Comparison of ENCODE assay signal across 14 cellular contexts in the genomic region with DNA sequence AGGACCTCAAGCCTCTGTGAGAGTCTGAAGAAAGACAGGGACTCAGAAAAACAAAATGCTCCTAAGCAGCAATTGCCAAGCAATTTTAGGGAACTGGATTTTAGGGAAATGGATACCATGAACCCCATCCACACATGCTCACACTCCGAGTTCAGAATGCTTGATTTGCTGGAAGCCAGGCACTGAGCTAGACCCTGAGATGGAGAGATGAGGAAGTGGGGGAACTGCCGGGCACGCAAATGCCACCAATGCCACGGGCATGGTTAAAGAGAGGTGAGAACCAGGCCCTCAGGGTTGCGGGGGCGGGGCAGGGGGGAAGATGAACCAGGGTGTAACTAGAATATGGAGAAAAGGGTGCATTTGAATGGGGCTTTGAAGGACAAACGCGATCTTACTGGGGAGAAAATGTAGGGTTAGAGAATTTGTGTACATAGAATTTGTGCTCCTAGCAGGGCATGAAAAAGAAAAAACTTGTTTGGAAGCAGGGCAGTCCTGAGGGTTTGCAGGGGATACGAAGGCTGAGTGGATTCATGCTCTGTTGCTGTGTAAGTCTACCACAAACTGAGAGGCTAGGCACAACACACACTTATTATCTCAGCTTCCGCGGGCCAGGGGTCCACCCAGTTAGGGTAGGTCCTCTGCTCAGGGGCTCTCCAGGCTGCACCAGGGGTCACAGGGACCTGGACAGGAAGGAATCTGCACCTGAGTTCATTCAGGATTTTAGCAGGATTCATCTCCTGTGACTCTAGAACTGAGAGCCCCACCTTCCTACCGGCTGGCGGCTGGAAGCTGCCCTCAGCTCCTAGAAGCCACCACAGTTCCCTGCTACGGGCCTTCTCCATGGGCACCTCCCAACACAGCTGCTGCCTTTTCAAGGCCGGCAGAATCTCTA.
DNase-seq lines count a peak whose midpoint lies in the region; ATAC-seq and TF ChIP-seq lines count a peak whose summit lies in the region.
"Had no signal": no experiment of that assay in that cellular context is flagged by ENCODE, and none has a peak within 500 bp of the region (broad histone marks: within the 10 kb centered on the region; RNA-seq: fewer than 3 reads in every experiment).

No MANE protein-coding gene starts in this region.

- H3K79me2 ChIP-seq in GM23338 (replicated peaks; ENCODE audit: insufficient read depth) (no peaks in the 10 kb centered on the region), parathyroid adenoma (no peaks in the 10 kb centered on the region)

- no peaks in the 10 kb centered on the region for H3K36me3 ChIP-seq in GM23338 (ENCODE audit: insufficient read depth)
- H3K36me3 ChIP-seq in parathyroid adenoma (ENCODE audit: control insufficient read depth, insufficient read depth, low read length): no peaks in the 10 kb centered on the region
- no peaks in the 10 kb centered on the region for H3K36me3 ChIP-seq in Caco-2 (ENCODE audit: control insufficient read depth, insufficient read depth, low read length)
- H3K36me3 ChIP-seq: BE2C had no signal

- peaks cover 19% of the 10 kb centered on the region; the same call in 1 of the 2 replicates for H3K4me1 ChIP-seq in GM23338 (ENCODE audit: insufficient read depth)
- H3K4me1 ChIP-seq in parathyroid adenoma: peaks cover 13% of the 10 kb centered on the region
- peaks cover 23% of the 10 kb centered on the region for H3K4me1 ChIP-seq in Caco-2

- no peaks in the 10 kb centered on the region for H3K27me3 ChIP-seq in GM23338 (ENCODE audit: insufficient read depth)
- H3K27me3 ChIP-seq in parathyroid adenoma (ENCODE audit: control insufficient read depth, insufficient read depth, low read length): no peaks in the 10 kb centered on the region
- H3K27me3 ChIP-seq in Caco-2 (replicated peaks; ENCODE audit: control insufficient read depth, insufficient read depth, low read length): no peaks in the 10 kb centered on the region
- H3K27me3 ChIP-seq: BE2C had no signal

- H3K36me3 Mint-ChIP-seq in CD14-positive monocyte: no peaks in the 10 kb centered on the region
- no peaks in the 10 kb centered on the region; the same call in 2 of the 3 replicates for H3K36me3 Mint-ChIP-seq in GM23338 (ENCODE audit: low read depth)
- no peaks in the 10 kb centered on the region for H3K36me3 Mint-ChIP-seq in dendritic cell treated with granulocyte-macrophage colony-stimulating factor and Interleukin-4, amounts not matched to agents 40 ng/mL and 50 ng/mL, for 4 days (ENCODE audit: low read depth)
- no peaks in the 10 kb centered on the region for H3K36me3 Mint-ChIP-seq in Caco-2 (ENCODE audit: insufficient read depth, unreplicated experiment)

- H3K27me3 Mint-ChIP-seq in CD14-positive monocyte (ENCODE audit: low read depth in 3 of 3): peaks cover 2 to 10% (median 3%) of the 10 kb centered on the region in 3 donors
- H3K27me3 Mint-ChIP-seq in GM23338 (ENCODE audit: insufficient read depth, low read depth, poor library complexity): peaks cover 4% of the 10 kb centered on the region
- peaks cover 35% of the 10 kb centered on the region for H3K27me3 Mint-ChIP-seq in dendritic cell treated with granulocyte-macrophage colony-stimulating factor and Interleukin-4, amounts not matched to agents 40 ng/mL and 50 ng/mL, for 4 days
- H3K27me3 Mint-ChIP-seq in Caco-2 (ENCODE audit: insufficient read depth, unreplicated experiment): no peaks in the 10 kb centered on the region

- no peak overlapping the region for H3K9ac ChIP-seq in parathyroid adenoma
- H3K9ac ChIP-seq: GM23248 had no signal

- H3K27ac ChIP-seq in GM23338 (ENCODE audit: low read depth): no peak overlapping the region
- no peak overlapping the region for H3K27ac ChIP-seq in parathyroid adenoma
- H3K27ac ChIP-seq: GM23248 had no signal

- BruUV-seq in Caco-2 (replicated peaks; lab: Mats Ljungman, UMichigan): no TSS peak

- H3K9me3 Mint-ChIP-seq in CD14-positive monocyte (peaks cover 0 to 4% (median 0%) of the 10 kb centered on the region in 7 donors), GM23338 (no peaks in the 10 kb centered on the region; the same call in 2 of the 3 replicates), Caco-2 (ENCODE audit: unreplicated experiment) (no peaks in the 10 kb centered on the region)
- no peaks in the 10 kb centered on the region for H3K9me3 Mint-ChIP-seq in dendritic cell treated with granulocyte-macrophage colony-stimulating factor and Interleukin-4, amounts not matched to agents 40 ng/mL and 50 ng/mL, for 4 days

- H3K4me3 ChIP-seq in GM23338 (no peak overlapping the region), parathyroid adenoma (ENCODE audit: low read depth, low read length) (no peak overlapping the region), Caco-2 (ENCODE audit: low read depth, low read length) (no peak overlapping the region)
- H3K4me3 ChIP-seq: GM23248 had no signal

- no peaks in the 10 kb centered on the region for H3F3A ChIP-seq in GM23338 (replicated peaks; ENCODE audit: low read depth)

- H3K4me3 Mint-ChIP-seq in CD14-positive monocyte: no peak overlapping the region
- H3K4me3 Mint-ChIP-seq in GM23338: no peak overlapping the region
- H3K4me3 Mint-ChIP-seq in dendritic cell treated with granulocyte-macrophage colony-stimulating factor and Interleukin-4, amounts not matched to agents 40 ng/mL and 50 ng/mL, for 4 days: no peak overlapping the region
- H3K4me3 Mint-ChIP-seq in Caco-2 (ENCODE audit: unreplicated experiment): no peak overlapping the region

- no peak for ATAC-seq in GM23338
- no peak for ATAC-seq in HG03095 (IDR thresholded peaks at IDR 0.05; ENCODE audit: unreplicated experiment)
- ATAC-seq: PC-3 had no signal

- H3K27ac Mint-ChIP-seq in CD14-positive monocyte: peak overlapping the region in 1 of 7 donors; percentile 24
- H3K27ac Mint-ChIP-seq in GM23338: no peak overlapping the region
- peak overlapping the region; percentile 13 for H3K27ac Mint-ChIP-seq in dendritic cell treated with granulocyte-macrophage colony-stimulating factor and Interleukin-4, amounts not matched to agents 40 ng/mL and 50 ng/mL, for 4 days
- no peak overlapping the region for H3K27ac Mint-ChIP-seq in Caco-2 (ENCODE audit: unreplicated experiment)

- H4K20me1 ChIP-seq in GM23338 (replicated peaks; ENCODE audit: insufficient read depth): no peaks in the 10 kb centered on the region

- no peaks in the 10 kb centered on the region for H3K9me2 ChIP-seq in GM23338 (ENCODE audit: insufficient read depth)

- H3K9me3 ChIP-seq in parathyroid adenoma (ENCODE audit: control insufficient read depth, low read length) (no peaks in the 10 kb centered on the region), Caco-2 (no peaks in the 10 kb centered on the region)
- H3K9me3 ChIP-seq: BE2C had no signal

- H3K4me2 ChIP-seq in GM23338 (peak overlapping the region; percentile 26; the same call in 1 of the 2 replicates), parathyroid adenoma (ENCODE audit: low read length) (no peak overlapping the region)

- H2AFZ ChIP-seq in GM23338 (peak overlapping the region; percentile 94), parathyroid adenoma (peak overlapping the region; percentile 45)
- H2AFZ ChIP-seq: GM23248 had no signal

- H3K4me1 Mint-ChIP-seq in CD14-positive monocyte (peaks cover 11% of the 10 kb centered on the region), GM23338 (peaks cover 14% of the 10 kb centered on the region), Caco-2 (ENCODE audit: low read depth, unreplicated experiment) (peaks cover 11% of the 10 kb centered on the region)
- peaks cover 29% of the 10 kb centered on the region for H3K4me1 Mint-ChIP-seq in dendritic cell treated with granulocyte-macrophage colony-stimulating factor and Interleukin-4, amounts not matched to agents 40 ng/mL and 50 ng/mL, for 4 days (ENCODE audit: low read depth)

- intact Hi-C loops in CD14-positive monocyte (cut with micrococcal nuclease): no loop called here
- intact Hi-C loops in dendritic cell treated with granulocyte-macrophage colony-stimulating factor and Interleukin-4, amounts not matched to agents 40 ng/mL and 50 ng/mL, for 4 days (cut with micrococcal nuclease): no loop called here
- intact Hi-C loops in Caco-2 (cut with micrococcal nuclease; ENCODE audit: unreplicated experiment): no loop called here

- POLR2A ChIA-PET in Caco-2 (lab: Charles Lee): no interaction called here

- CTCF ChIA-PET in Caco-2 (lab: Charles Lee): no interaction called here

- TF ChIP-seq CTCF in CD14-positive monocyte (IDR thresholded peaks at IDR 0.05): no peak
- no peak for TF ChIP-seq CTCF in GM23338 (conservative IDR thresholded peaks at IDR 0.05; ENCODE audit: low read depth in 2 of 2)
- TF ChIP-seq CTCF in parathyroid adenoma (IDR thresholded peaks at IDR 0.05): no peak
- no peak for TF ChIP-seq CTCF in Caco-2 (IDR thresholded peaks at IDR 0.05; ENCODE audit: insufficient read depth in 1 of 2, low read depth in 1 of 2, low read length in 1 of 2, severe bottlenecking in 1 of 2, unreplicated experiment in 1 of 2)

- peak; percentile 35 for DNase-seq in CD14-positive monocyte (ENCODE audit: low spot score)
- DNase-seq in GM23338 (ENCODE audit: low spot score): no peak
- no peak for DNase-seq in Caco-2
- DNase-seq in NCI-H510A treated with DMSO at 0.1 percent for 48 hours (lab: John Stamatoyannopoulos, UW): no peak
- DNase-seq: BE2C; COR-L47; GM23248; NCI-H146; NCI-H69; NK-92 treated with Interleukin-12 subunit alpha and Interleukin-12 subunit beta, amount 100 ng/mL, for 24 hours; PC-3 had no signal

TF ChIP-seq in GM23338, 12 proteins besides CTCF, POLR2A, EP300 and RAD21 (continues in another document):
- no peak for TF ChIP-seq ZNF331 (CRISPR knock-in tag; IDR thresholded peaks at IDR 0.05; ENCODE audit: low read depth)
- no peak for TF ChIP-seq JUNB (IDR thresholded peaks at IDR 0.05; ENCODE audit: unreplicated experiment)
- TF ChIP-seq EZH2 (IDR thresholded peaks at IDR 0.05; ENCODE audit: low read depth, unreplicated experiment): no peak
- TF ChIP-seq STAT1 (IDR thresholded peaks at IDR 0.05; ENCODE audit: unreplicated experiment): no peak
- no peak for TF ChIP-seq POLR2AphosphoS5 (IDR thresholded peaks at IDR 0.05; ENCODE audit: low read depth)
